20 cellular contexts compared by ENCODE assay signal in the genomic region with DNA sequence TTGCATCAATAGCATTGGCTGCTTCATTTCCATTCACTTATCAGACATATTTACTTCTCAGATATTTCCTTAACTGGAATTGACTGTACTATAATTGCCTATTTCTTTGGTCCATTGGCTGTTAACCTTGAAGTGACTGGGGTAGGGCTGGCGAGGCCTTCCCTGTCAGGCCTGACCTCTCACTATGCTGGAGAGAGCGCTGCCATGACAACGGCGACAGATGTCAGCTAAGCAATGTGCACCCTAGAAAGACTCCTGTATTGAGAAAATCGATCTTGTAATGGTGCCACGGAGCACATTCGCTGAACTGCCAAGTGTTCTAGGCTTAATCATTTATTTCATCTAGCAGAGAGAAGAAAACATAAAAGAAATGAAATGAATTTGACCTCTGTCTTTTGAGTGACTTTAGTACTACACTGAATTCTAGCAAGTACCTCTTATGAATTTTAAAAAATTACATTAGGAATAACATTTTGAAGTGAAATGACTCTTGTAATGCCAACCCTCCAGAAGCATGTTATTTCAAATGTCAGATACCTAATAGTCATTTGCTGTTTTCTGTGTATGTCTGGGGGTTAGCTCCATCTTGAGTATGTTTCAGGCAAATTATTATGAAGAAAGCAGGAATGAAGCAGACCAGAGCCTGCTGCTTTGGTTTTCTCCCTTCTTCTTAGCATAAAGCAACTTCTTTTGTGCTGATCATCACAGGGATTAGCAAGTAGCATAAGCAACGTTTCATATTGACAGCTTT.
A peak's percentile ranks its signal among the peaks of the same experiment; 100 is the strongest.
DNase-seq lines count a peak whose midpoint lies in the region; ATAC-seq and TF ChIP-seq lines count a peak whose summit lies in the region.
"Had no signal": no experiment of that assay in that cellular context is flagged by ENCODE, and none has a peak within 500 bp of the region (broad histone marks: within the 10 kb centered on the region; RNA-seq: fewer than 3 reads in every experiment).

No MANE protein-coding gene starts in this region.

- TF ChIP-seq CTCF in brain (conservative IDR thresholded peaks at IDR 0.05) (no peak), parathyroid adenoma (IDR thresholded peaks at IDR 0.05) (no peak), heart right ventricle (IDR thresholded peaks at IDR 0.05) (no peak)

- peaks cover 0 to 4% (median 0%) of the 10 kb centered on the region in 5 experiments for H3K9me3 Mint-ChIP-seq in brain

- H3K4me3 ChIP-seq in parathyroid adenoma (ENCODE audit: low read depth, low read length): no peak overlapping the region
- no peak overlapping the region for H3K4me3 ChIP-seq in heart right ventricle
- H3K4me3 ChIP-seq: ovary, thoracic aorta had no signal

- peaks cover 5% of the 10 kb centered on the region for H3K27me3 Mint-ChIP-seq in brain

- peak overlapping the region in 4 of 5 experiments; percentile 13 to 76 (median 58) for H3K4me3 Mint-ChIP-seq in brain

- H3K36me3 Mint-ChIP-seq in brain: no peaks in the 10 kb centered on the region

- H3K79me2 ChIP-seq in parathyroid adenoma: no peaks in the 10 kb centered on the region

- WGBS in heart right ventricle, 2 donors: 86 to 87% methylated on average over 8 of the region's 8 CpGs

- no peaks in the 10 kb centered on the region for H3K27me3 ChIP-seq in parathyroid adenoma (ENCODE audit: control insufficient read depth, insufficient read depth, low read length)
- peaks cover 0 to 15% (median 0%) of the 10 kb centered on the region in 7 donors for H3K27me3 ChIP-seq in heart right ventricle
- H3K27me3 ChIP-seq: ovary had no signal

- H3K36me3 ChIP-seq in parathyroid adenoma (ENCODE audit: control insufficient read depth, insufficient read depth, low read length): no peaks in the 10 kb centered on the region
- H3K36me3 ChIP-seq in heart right ventricle: no peaks in the 10 kb centered on the region
- H3K36me3 ChIP-seq: ovary, thoracic aorta had no signal

- intact Hi-C loops in heart right ventricle (cut with DNase I): no loop called here

- H3K27ac Mint-ChIP-seq in brain: peak overlapping the region in 4 of 5 experiments; percentile 33 to 99 (median 94)

- H3K4me1 Mint-ChIP-seq in brain: peaks cover 74% of the 10 kb centered on the region

- no peak overlapping the region for H3K9ac ChIP-seq in parathyroid adenoma

- H3K4me1 ChIP-seq in parathyroid adenoma (peaks cover 4% of the 10 kb centered on the region), heart right ventricle (no peaks in the 10 kb centered on the region)

- H3K27ac ChIP-seq in parathyroid adenoma (no peak overlapping the region), heart right ventricle (no peak overlapping the region)
- H3K27ac ChIP-seq: HL-60, ovary, RWPE1, thoracic aorta had no signal

- H3K4me2 ChIP-seq in parathyroid adenoma (ENCODE audit: low read length): no peak overlapping the region

- H2AFZ ChIP-seq in parathyroid adenoma: peak overlapping the region; percentile 23

- DNase-seq in NCI-H1092 treated with DMSO at 0.1 percent for 48 hours (lab: John Stamatoyannopoulos, UW) (peak; percentile 89), NCI-H2227 treated with DMSO at 0.1 percent for 48 hours (lab: John Stamatoyannopoulos, UW) (peak; percentile 59), heart right ventricle (no peak), GF-D8 (lab: John Stamatoyannopoulos, UW) (no peak)
- DNase-seq in stimulated activated CD4-positive, alpha-beta T cell treated with anti-CD3 and anti-CD28 coated beads, Interleukin-12 subunit alpha, Interleukin-12 subunit beta, amount 100 ng/mL, for 4 hours: no peak
- DNase-seq: activated CD4-positive, alpha-beta T cell treated with anti-CD3 and anti-CD28 coated beads, Interleukin-2, amount 50 U/mL, for 48 hours; activated naive CD4-positive, alpha-beta T cell treated with anti-CD3 and anti-CD28 coated beads, Interleukin-2, amount 50 U/mL, for 16 hours; activated T-cell treated with anti-CD3 and anti-CD28 coated beads, Interleukin-2, amount 50 U/mL, for 1 hour; AML-193; COR-L47; GOT3; left colon; ovary; stimulated activated CD4-positive, alpha-beta T cell treated with anti-CD3 and anti-CD28 coated beads, Interleukin-4, amount 100 ng/mL, for 24 hours; SW 1271 had no signal

- no peak for ATAC-seq in heart right ventricle

- H3K9me3 ChIP-seq in parathyroid adenoma (ENCODE audit: control insufficient read depth, low read length) (no peaks in the 10 kb centered on the region), heart right ventricle (no peaks in the 10 kb centered on the region)
- H3K9me3 ChIP-seq: ovary, thoracic aorta had no signal

Comparison
In these comparisons a context has a peak if more than half of its experiments do, and no peak if none do; other contexts are left out.
1. DNase-seq: peak in NCI-H1092 treated with DMSO at 0.1 percent for 48 hours (single experiment) and NCI-H2227 treated with DMSO at 0.1 percent for 48 hours (single experiment); none in stimulated activated CD4-positive, alpha-beta T cell treated with anti-CD3 and anti-CD28 coated beads, Interleukin-12 subunit alpha, Interleukin-12 subunit beta, amount 100 ng/mL, for 4 hours (single experiment), heart right ventricle (0 of 2) and GF-D8 (single experiment).